Comparison of ENCODE assay signal across 9 cellular contexts in genomic region chr16:67396159-67396774, GRCh38. TPM values are rescaled to one million over a fixed set of nuclear protein-coding genes. Genes with fewer than 3 reads are reported as not detected.
DNase-seq lines count a peak whose midpoint lies in the region; ATAC-seq, FAIRE-seq and TF ChIP-seq lines count a peak whose summit lies in the region.
"Had no signal": no experiment of that assay in that cellular context is flagged by ENCODE, and none has a peak within 500 bp of the region (broad histone marks: within the 10 kb centered on the region; RNA-seq: fewer than 3 reads in every experiment).

No MANE protein-coding gene starts in this region.

- H3K27ac ChIP-seq in caudate nucleus (ENCODE audit: low read depth, low read length): peak overlapping the region; percentile 48
- peak overlapping the region in 1 of 2 donors; percentile 51 for H3K27ac ChIP-seq in kidney (ENCODE audit: low read depth in 2 of 2, low read length in 2 of 2)
- no peak overlapping the region for H3K27ac ChIP-seq in testis

- H3K9ac ChIP-seq in kidney (ENCODE audit: low read length in 2 of 2): no peak overlapping the region

- no peak overlapping the region for H3K27ac Mint-ChIP-seq in stimulated activated naive CD8-positive, alpha-beta T cell treated with anti-CD3 and anti-CD28 coated beads, Interleukin-15, amount 100 ng/mL, for 72 hours
- H3K27ac Mint-ChIP-seq: dendritic cell treated with granulocyte-macrophage colony-stimulating factor and Interleukin-4, amounts not matched to agents 40 ng/mL and 50 ng/mL, for 4 days had no signal

- H3K27me3 Mint-ChIP-seq in stimulated activated naive CD8-positive, alpha-beta T cell treated with anti-CD3 and anti-CD28 coated beads, Interleukin-15, amount 100 ng/mL, for 72 hours: peaks cover 57% of the 10 kb centered on the region

- H3K4me3 ChIP-seq in kidney (ENCODE audit: low read length in 2 of 2) (no peak overlapping the region), testis (no peak overlapping the region)

- H3K4me3 Mint-ChIP-seq in stimulated activated naive CD8-positive, alpha-beta T cell treated with anti-CD3 and anti-CD28 coated beads, Interleukin-15, amount 100 ng/mL, for 72 hours: no peak overlapping the region
- H3K4me3 Mint-ChIP-seq: dendritic cell treated with granulocyte-macrophage colony-stimulating factor and Interleukin-4, amounts not matched to agents 40 ng/mL and 50 ng/mL, for 4 days had no signal

- DNase-seq in ELF-1 (ENCODE audit: low read depth, low spot score) (peak; percentile 76), NCI-H2196 (lab: John Stamatoyannopoulos, UW; ENCODE audit: unreplicated experiment) (peak; percentile 86), caudate nucleus (lab: John Stamatoyannopoulos, UW) (peak in 27 of 61 donors; percentile 12 to 72 (median 40)), kidney (peak; percentile 96), testis (peak; percentile 77)
- DNase-seq in stimulated activated naive CD8-positive, alpha-beta T cell treated with anti-CD3 and anti-CD28 coated beads, Interleukin-15, amount 100 ng/mL, for 72 hours: no peak

- TF ChIP-seq POLR2A in testis (IDR thresholded peaks at IDR 0.05): no peak

- H3K9me3 ChIP-seq in kidney (ENCODE audit: control insufficient read depth in 1 of 2, low read length in 2 of 2): no peaks in the 10 kb centered on the region
- H3K9me3 ChIP-seq in testis: no peaks in the 10 kb centered on the region

- WGBS in testis, 2 donors: 20 to 43% methylated on average over 16 to 27 of the region's 27 CpGs

- no peaks in the 10 kb centered on the region for H3K9me3 Mint-ChIP-seq in stimulated activated naive CD8-positive, alpha-beta T cell treated with anti-CD3 and anti-CD28 coated beads, Interleukin-15, amount 100 ng/mL, for 72 hours
- H3K9me3 Mint-ChIP-seq: dendritic cell treated with granulocyte-macrophage colony-stimulating factor and Interleukin-4, amounts not matched to agents 40 ng/mL and 50 ng/mL, for 4 days had no signal

- ATAC-seq in HG03571 (IDR thresholded peaks at IDR 0.05; ENCODE audit: unreplicated experiment) (no peak), GM21786 (IDR thresholded peaks at IDR 0.05; ENCODE audit: unreplicated experiment) (no peak)
- ATAC-seq in stimulated activated naive CD8-positive, alpha-beta T cell treated with anti-CD3 and anti-CD28 coated beads, Interleukin-15, amount 100 ng/mL, for 72 hours: no peak

- H3K4me1 ChIP-seq in kidney (ENCODE audit: control insufficient read depth in 1 of 2, insufficient read depth in 1 of 2, low read depth in 1 of 2, low read length in 2 of 2): peaks cover 0 to 34% of the 10 kb centered on the region in 2 donors
- H3K4me1 ChIP-seq in testis: peaks cover 30% of the 10 kb centered on the region

- H3K4me1 Mint-ChIP-seq in stimulated activated naive CD8-positive, alpha-beta T cell treated with anti-CD3 and anti-CD28 coated beads, Interleukin-15, amount 100 ng/mL, for 72 hours: peaks cover 27% of the 10 kb centered on the region

- TF ChIP-seq CTCF in kidney (IDR thresholded peaks at IDR 0.05; ENCODE audit: borderline replicate concordance, extremely low read depth, insufficient read depth) (no peak), testis (IDR thresholded peaks at IDR 0.05) (no peak)

- H3K36me3 ChIP-seq in kidney (ENCODE audit: control insufficient read depth in 1 of 2, insufficient read depth in 2 of 2, low read length in 2 of 2) (no peaks in the 10 kb centered on the region), testis (ENCODE audit: low read depth, missing control alignments) (no peaks in the 10 kb centered on the region)

- FAIRE-seq in kidney (lab: Jason Lieb, UNC): no peak

- no peaks in the 10 kb centered on the region for H3K27me3 ChIP-seq in testis

- intact Hi-C loops in kidney (cut with DNase I) (no loop called here), testis (cut with DNase I; ENCODE audit: low total_unique reads) (no loop called here)

RNA-seq across cellular contexts. Expression of gene TPPP3, which starts 3.0 kb away (rescaled TPM):
- total RNA-seq in kidney (8.2 TPM), testis (10 to 100 TPM in 1 of 2 donors, 1 to 10 TPM in 1; 9.5 to 17.5 TPM)
- polyA plus RNA-seq in kidney (ENCODE audit: insufficient read depth, low read depth, low replicate concordance) (108 TPM), testis (ENCODE audit: insufficient read depth, low read depth, low replicate concordance) (67.6 TPM)

RNA-seq across cellular contexts. Expression of gene ZDHHC1, which starts 20.0 kb away (rescaled TPM):
- total RNA-seq in kidney (23.6 TPM), testis (10 to 100 TPM; 62.0 to 62.7 TPM)
- polyA plus RNA-seq in kidney (ENCODE audit: insufficient read depth, low read depth, low replicate concordance) (14.6 TPM), testis (ENCODE audit: insufficient read depth, low read depth, low replicate concordance) (26.7 TPM)

RNA-seq across cellular contexts. Expression of gene HSD11B2, which starts 34.7 kb away (rescaled TPM):
- 139 TPM for total RNA-seq in kidney
- 1,022 TPM for polyA plus RNA-seq in kidney (ENCODE audit: insufficient read depth, low read depth, low replicate concordance)
- 1 to 10 TPM; 4.9 to 7.7 TPM for total RNA-seq in testis
- 11.5 TPM for polyA plus RNA-seq in testis (ENCODE audit: insufficient read depth, low read depth, low replicate concordance)

Comparison
In these comparisons a context has a peak if more than half of its experiments do, and no peak if none do; other contexts are left out.
1. DNase-seq: peak in ELF-1 (single experiment), NCI-H2196 (single experiment), kidney (single experiment) and testis (single experiment); none in stimulated activated naive CD8-positive, alpha-beta T cell treated with anti-CD3 and anti-CD28 coated beads, Interleukin-15, amount 100 ng/mL, for 72 hours (0 of 2).
2. RNA of gene HSD11B2, which starts 34.7 kb away (total RNA-seq): 139 TPM in kidney (single experiment); 4.9 to 7.7 TPM in testis; every median in the first group is over 10 times any median in the second.